19 cellular contexts compared by ENCODE assay signal in genomic region chr4:134567461-134567860, GRCh38.
DNase-seq lines count a peak whose midpoint lies in the region; ATAC-seq and TF ChIP-seq lines count a peak whose summit lies in the region.
"Had no signal": no experiment of that assay in that cellular context is flagged by ENCODE, and none has a peak within 500 bp of the region (broad histone marks: within the 10 kb centered on the region; RNA-seq: fewer than 3 reads in every experiment).

No MANE protein-coding gene starts in this region.

- H3K36me3 ChIP-seq in mesendoderm (ENCODE audit: control insufficient read depth, insufficient read depth, low read length), result no peaks in the 10 kb centered on the region
- no peaks in the 10 kb centered on the region for H3K36me3 ChIP-seq in sigmoid colon
- H3K36me3 ChIP-seq: SJSA1 had no signal

- DNase-seq in EH (ENCODE audit: low read depth) (peak; percentile 34), OCI-M1 (lab: John Stamatoyannopoulos, UW) (peak; percentile 26), epithelial cell of esophagus (ENCODE audit: low read depth) (peak; percentile 4), mesendoderm (peak; percentile 16), sigmoid colon (no peak)
- no peak for DNase-seq in activated effector memory CD4-positive, alpha-beta T cell treated with Interleukin-2 at 50 U/mL for 16 hours
- DNase-seq: DMS79 treated with DMSO at 0.1 percent for 48 hours, GM23248, H9, KBM-7, NCI-H1092, NCI-H1436 treated with DMSO at 0.1 percent for 48 hours, NCI-H1930, NCI-H2227 treated with DMSO at 0.1 percent for 48 hours, NCI-H524, NCI-H82 had no signal

- no peaks in the 10 kb centered on the region for H3K79me1 ChIP-seq in mesendoderm (ENCODE audit: low read length)

- H2BK5ac ChIP-seq in mesendoderm (ENCODE audit: low read length), result no peak overlapping the region

- H2BK15ac ChIP-seq in mesendoderm (replicated peaks; ENCODE audit: low read depth), result no peak overlapping the region

- no peak overlapping the region for H3K4me2 ChIP-seq in mesendoderm (ENCODE audit: low read length)

- H3K4me3 ChIP-seq in epithelial cell of esophagus (ENCODE audit: low read length) (no peak overlapping the region), mesendoderm (ENCODE audit: low read length) (no peak overlapping the region), sigmoid colon (no peak overlapping the region)
- H3K4me3 ChIP-seq: GM23248, SJSA1 had no signal

- no peak overlapping the region for H3K23ac ChIP-seq in mesendoderm (ENCODE audit: low read length)

- H3K56ac ChIP-seq in mesendoderm (ENCODE audit: low read length), result no peak overlapping the region

- no peak overlapping the region for H3K27ac ChIP-seq in mesendoderm (ENCODE audit: low read depth, low read length)
- no peak overlapping the region for H3K27ac ChIP-seq in sigmoid colon
- H3K27ac ChIP-seq: GM23248, SJSA1 had no signal

- H3K9ac ChIP-seq in mesendoderm (ENCODE audit: low read length), result no peak overlapping the region
- H3K9ac ChIP-seq: GM23248 had no signal

- no peak for ATAC-seq in HG03139 (IDR thresholded peaks at IDR 0.05; ENCODE audit: unreplicated experiment)
- ATAC-seq: Right ventricle myocardium inferior had no signal

- intact Hi-C loops in sigmoid colon (cut with DNase I), result no loop called here

- H3K27me3 ChIP-seq in mesendoderm (ENCODE audit: insufficient read depth, low read length, poor library complexity), result no peaks in the 10 kb centered on the region
- no peaks in the 10 kb centered on the region for H3K27me3 ChIP-seq in sigmoid colon
- H3K27me3 ChIP-seq: SJSA1 had no signal

- no peaks in the 10 kb centered on the region for H3K9me3 ChIP-seq in sigmoid colon
- H3K9me3 ChIP-seq: SJSA1 had no signal

- no peak for TF ChIP-seq POLR2A in sigmoid colon (IDR thresholded peaks at IDR 0.05)

- no peak overlapping the region for H4K5ac ChIP-seq in mesendoderm (ENCODE audit: low read length)

- H2AK5ac ChIP-seq in mesendoderm (ENCODE audit: low read length), result no peak overlapping the region

- WGBS in mesendoderm (ENCODE audit: extremely low coverage, insufficient coverage, low lambda C conversion rate), result no CpG with 5 or more reads among the region's 1 CpG
- 87 to 93% methylated on average over 1 of the region's 1 CpG for WGBS in sigmoid colon, 2 donors

- H3K79me2 ChIP-seq in mesendoderm (ENCODE audit: control insufficient read depth, insufficient read depth, low read length), result no peaks in the 10 kb centered on the region

- H3K4me1 ChIP-seq in mesendoderm (ENCODE audit: control insufficient read depth, low read depth, low read length) (no peaks in the 10 kb centered on the region), sigmoid colon (no peaks in the 10 kb centered on the region)
- H3K4me1 ChIP-seq: SJSA1 had no signal

- TF ChIP-seq CTCF in epithelial cell of esophagus (IDR thresholded peaks at IDR 0.05; ENCODE audit: insufficient read depth, low read depth, low read length, missing control alignments) (no peak), sigmoid colon (IDR thresholded peaks at IDR 0.05) (no peak)

- H3K18ac ChIP-seq in mesendoderm (ENCODE audit: low read length), result no peak overlapping the region

- no peak overlapping the region for H2BK120ac ChIP-seq in mesendoderm (ENCODE audit: low read depth, low read length)

- no peak overlapping the region for H4K8ac ChIP-seq in mesendoderm (ENCODE audit: low read depth, low read length)

- no peak for TF ChIP-seq EP300 in sigmoid colon (IDR thresholded peaks at IDR 0.05)

- no peak overlapping the region for H3K4ac ChIP-seq in mesendoderm (ENCODE audit: low read depth, low read length)

Comparison
In these comparisons a context has a peak if more than half of its experiments do, and no peak if none do; other contexts are left out.
1. DNase-seq: peak in EH (single experiment), OCI-M1 (single experiment), epithelial cell of esophagus (single experiment) and mesendoderm (single experiment); none in sigmoid colon (single experiment) and activated effector memory CD4-positive, alpha-beta T cell treated with Interleukin-2 at 50 U/mL for 16 hours (single experiment).